Comparison of ENCODE assay signal across 26 cellular contexts in the genomic region with DNA sequence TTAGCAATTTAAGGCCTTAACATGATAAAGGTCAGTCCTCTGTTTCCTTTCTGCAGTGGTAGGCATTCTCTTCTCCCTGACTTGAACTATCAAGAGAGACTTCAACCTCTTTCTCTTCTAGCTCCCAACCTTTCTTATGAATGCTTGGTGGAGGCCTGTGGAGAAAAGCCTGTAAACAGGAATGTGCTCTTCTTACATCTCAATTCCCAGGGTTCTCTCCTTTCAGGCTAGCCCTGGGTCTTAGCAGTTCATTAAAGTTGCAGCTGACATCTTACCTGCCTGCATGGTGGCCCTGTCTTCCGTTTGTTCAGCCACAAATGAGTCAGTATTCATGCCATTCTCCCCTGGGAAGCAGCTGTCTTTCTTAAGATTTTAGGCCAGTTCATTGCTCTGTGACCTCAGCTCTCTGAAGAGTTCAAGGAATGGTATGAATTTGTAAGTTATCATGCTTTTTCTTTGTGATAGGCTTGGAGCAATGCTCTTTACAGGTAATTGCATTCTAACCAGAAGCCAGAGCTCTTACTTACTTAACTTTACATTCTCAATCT.
"Had no signal": no experiment of that assay in that cellular context is flagged by ENCODE, and none has a peak within 500 bp of the region (broad histone marks: within the 10 kb centered on the region; RNA-seq: fewer than 3 reads in every experiment).

No MANE protein-coding gene starts in this region.

- H3K4me1 Mint-ChIP-seq: activated B cell treated with CpG ODN at 0.5 μM for 24 hours; activated CD4-positive, alpha-beta T cell treated with anti-CD3 and anti-CD28 coated beads for 36 hours; activated naive CD4-positive, alpha-beta T cell treated with anti-CD3 and anti-CD28 coated beads, Interleukin-2, amount 10 ng/mL, durations not matched to agents 7 days and 5 days; stimulated activated effector memory CD8-positive, alpha-beta T cell treated with anti-CD3 and anti-CD28 coated beads, Interleukin-12 subunit alpha, Interleukin-12 subunit beta, amount 100 ng/mL, for 72 hours; stimulated activated naive CD8-positive, alpha-beta T cell treated with anti-CD3 and anti-CD28 coated beads, Interleukin-15, amount 100 ng/mL, for 72 hours; T-cell had no signal

- H3K27me3 ChIP-seq: colonic mucosa, dorsolateral prefrontal cortex, esophagus squamous epithelium, gastrocnemius medialis, right lobe of liver, tibial artery had no signal

- H3K4me1 ChIP-seq: colonic mucosa, esophagus squamous epithelium, parathyroid adenoma, right lobe of liver, tibial artery had no signal

- H3K9me3 ChIP-seq: colonic mucosa, esophagus squamous epithelium, gastrocnemius medialis, right lobe of liver had no signal

- H3K79me2 ChIP-seq: parathyroid adenoma had no signal

- H3K27ac ChIP-seq: colonic mucosa, dorsolateral prefrontal cortex, esophagus squamous epithelium, gastrocnemius medialis, parathyroid adenoma, right lobe of liver, tibial artery had no signal

- H2AFZ ChIP-seq: parathyroid adenoma had no signal

- H3K4me3 Mint-ChIP-seq: activated B cell treated with CpG ODN at 0.5 μM for 24 hours; activated CD4-positive, alpha-beta T cell treated with anti-CD3 and anti-CD28 coated beads for 36 hours; activated naive CD4-positive, alpha-beta T cell treated with anti-CD3 and anti-CD28 coated beads, Interleukin-2, amount 10 ng/mL, durations not matched to agents 7 days and 5 days; natural killer cell treated with Interleukin-12 subunit alpha and Interleukin-12 subunit beta and Interleukin-15 and Interleukin-18, amount 100 ng/mL, for 72 hours; stimulated activated effector memory CD8-positive, alpha-beta T cell treated with anti-CD3 and anti-CD28 coated beads, Interleukin-12 subunit alpha, Interleukin-12 subunit beta, amount 100 ng/mL, for 72 hours; stimulated activated naive CD8-positive, alpha-beta T cell treated with anti-CD3 and anti-CD28 coated beads, Interleukin-15, amount 100 ng/mL, for 72 hours; T-cell had no signal

- H3K9ac ChIP-seq: parathyroid adenoma had no signal

- H3K4me3 ChIP-seq: colonic mucosa, dorsolateral prefrontal cortex, esophagus squamous epithelium, gastrocnemius medialis, right lobe of liver, tibial artery had no signal

- H3K27ac Mint-ChIP-seq: activated B cell treated with CpG ODN at 0.5 μM for 24 hours; activated CD4-positive, alpha-beta T cell treated with anti-CD3 and anti-CD28 coated beads for 36 hours; activated naive CD4-positive, alpha-beta T cell treated with anti-CD3 and anti-CD28 coated beads, Interleukin-2, amount 10 ng/mL, durations not matched to agents 7 days and 5 days; natural killer cell treated with Interleukin-12 subunit alpha and Interleukin-12 subunit beta and Interleukin-15 and Interleukin-18, amount 100 ng/mL, for 72 hours; stimulated activated effector memory CD8-positive, alpha-beta T cell treated with anti-CD3 and anti-CD28 coated beads, Interleukin-12 subunit alpha, Interleukin-12 subunit beta, amount 100 ng/mL, for 72 hours; stimulated activated naive CD8-positive, alpha-beta T cell treated with anti-CD3 and anti-CD28 coated beads, Interleukin-15, amount 100 ng/mL, for 72 hours; T-cell had no signal

- H3K27me3 Mint-ChIP-seq: activated B cell treated with CpG ODN at 0.5 μM for 24 hours; activated naive CD4-positive, alpha-beta T cell treated with anti-CD3 and anti-CD28 coated beads, Interleukin-2, amount 10 ng/mL, durations not matched to agents 7 days and 5 days; natural killer cell treated with Interleukin-12 subunit alpha and Interleukin-12 subunit beta and Interleukin-15 and Interleukin-18, amount 100 ng/mL, for 72 hours; T-cell had no signal

- H3K36me3 Mint-ChIP-seq: activated naive CD4-positive, alpha-beta T cell treated with anti-CD3 and anti-CD28 coated beads, Interleukin-2, amount 10 ng/mL, durations not matched to agents 7 days and 5 days; stimulated activated effector memory CD8-positive, alpha-beta T cell treated with anti-CD3 and anti-CD28 coated beads, Interleukin-12 subunit alpha, Interleukin-12 subunit beta, amount 100 ng/mL, for 72 hours; T-cell had no signal

- H3K36me3 ChIP-seq: colonic mucosa, esophagus squamous epithelium, gastrocnemius medialis, right lobe of liver, tibial artery had no signal

- DNase-seq: activated B cell treated with CpG ODN at 0.5 μM for 24 hours; activated CD4-positive, alpha-beta T cell treated with anti-CD3 and anti-CD28 coated beads for 36 hours; activated CD4-positive, alpha-beta T cell treated with anti-CD3 and anti-CD28 coated beads, Interleukin-2, amount 50 U/mL, for 4 hours; activated CD8-positive, alpha-beta memory T cell treated with anti-CD3 and anti-CD28 coated beads for 24 hours; activated CD8-positive, alpha-beta memory T cell treated with anti-CD3 and anti-CD28 coated beads, Interleukin-2, amount 50 U/mL, for 4 hours; activated effector memory CD4-positive, alpha-beta T cell treated with Interleukin-2 at 50 U/mL for 16 hours; activated naive CD4-positive, alpha-beta T cell treated with anti-CD3 and anti-CD28 coated beads, Interleukin-2, amount 10 ng/mL, durations not matched to agents 7 days and 5 days; activated T-cell treated with anti-CD3 and anti-CD28 coated beads, Interleukin-2, amount 50 U/mL, for 48 hours; amygdala; colonic mucosa; dorsolateral prefrontal cortex; esophagus squamous epithelium; gastrocnemius medialis; head of caudate nucleus; hypothalamus; left ventricle myocardium superior; nucleus accumbens; right lobe of liver; small intestine; stimulated activated CD4-positive, alpha-beta T cell treated with anti-CD3 and anti-CD28 coated beads, Interleukin-2, amount 100 ng/mL, for 24 hours; stimulated activated naive CD8-positive, alpha-beta T cell treated with anti-CD3 and anti-CD28 coated beads, Interleukin-15, amount 100 ng/mL, for 72 hours; T-cell; tibial artery had no signal
